ENCODE assay signal across 10 cellular contexts in genomic region chr1:160567858-160568682, GRCh38. TPM values are rescaled to one million over a fixed set of nuclear protein-coding genes. Genes with fewer than 3 reads are reported as not detected.
DNase-seq lines count a peak whose midpoint lies in the region; ATAC-seq, FAIRE-seq and TF ChIP-seq lines count a peak whose summit lies in the region.
"Had no signal": no experiment of that assay in that cellular context is flagged by ENCODE, and none has a peak within 500 bp of the region (broad histone marks: within the 10 kb centered on the region; RNA-seq: fewer than 3 reads in every experiment).

No MANE protein-coding gene starts in this region.

- no peaks in the 10 kb centered on the region for H3K36me3 ChIP-seq in H1 (ENCODE audit: control insufficient read depth in 2 of 4, insufficient read depth in 4 of 4, low read length in 3 of 4)

- WGBS in H1 (ENCODE audit: extremely low coverage in 1 of 2, insufficient coverage in 1 of 2, insufficient read length in 1 of 2, insufficient replicate concordance in 2 of 2, low coverage in 1 of 2, low lambda C conversion rate in 2 of 2, missing lambda C conversion rate in 1 of 2), 2 experiments: 80% methylated on average over 8 of the region's 8 CpGs; no CpG with 5 or more reads in 1 of the 2 experiments

- H3K4me1 ChIP-seq in H1 (replicated peaks in 1 of 4; ENCODE audit: control insufficient read depth in 3 of 4, insufficient read depth in 4 of 4, low read length in 3 of 4): no peaks in the 10 kb centered on the region

- no peak overlapping the region for H2BK15ac ChIP-seq in H1 (ENCODE audit: low read length)

- no peak overlapping the region for H3K9ac ChIP-seq in H1 (replicated peaks in 1 of 4; ENCODE audit: extremely low read depth in 1 of 4, low read depth in 3 of 4, low read length in 3 of 4)

- no peaks in the 10 kb centered on the region for H4K20me1 ChIP-seq in H1 (replicated peaks in 1 of 2; ENCODE audit: control insufficient read depth in 1 of 2, insufficient read depth in 2 of 2, low read length in 2 of 2)

- POLR2A ChIA-PET in H1 (lab: Charles Lee; ENCODE audit: partially characterized antibody): no interaction called here

- FAIRE-seq in H1 (lab: Jason Lieb, UNC): no peak

- no peak for TF ChIP-seq CTCF in H1 (IDR thresholded peaks at IDR 0.05; ENCODE audit: control extremely low read depth in 1 of 3, insufficient read depth in 1 of 3, low read depth in 1 of 3, low read length in 3 of 3)

- H3K4me3 ChIP-seq in H1 (ENCODE audit: extremely low read depth in 1 of 4, insufficient read depth in 2 of 4, low read depth in 3 of 4, low read length in 4 of 4): no peak overlapping the region

- H2BK5ac ChIP-seq in H1 (ENCODE audit: low read depth, low read length): no peak overlapping the region

- peak; percentile 60 for DNase-seq in activated CD4-positive, alpha-beta T cell treated with anti-CD3 and anti-CD28 coated beads, Interleukin-2, amount 50 U/mL, for 1 hour
- DNase-seq in H1 (ENCODE audit: low read depth in 1 of 2, low spot score in 2 of 2): no peak
- DNase-seq in stimulated activated CD8-positive, alpha-beta memory T cell treated with anti-CD3 and anti-CD28 coated beads, Interleukin-7, amount 100 ng/mL, for 4 hours (ENCODE audit: low read depth in 2 of 2): peak; percentile 68 to 77
- DNase-seq in iPS-NIHi11 (ENCODE audit: low spot score): no peak
- no peak for DNase-seq in posterior vena cava (ENCODE audit: low spot score)
- no peak for DNase-seq in NCI-H748 treated with DMSO at 0.1 percent for 48 hours (lab: John Stamatoyannopoulos, UW)
- DNase-seq: IMR-90, left cardiac atrium had no signal

- no peaks in the 10 kb centered on the region for H3K79me1 ChIP-seq in H1 (ENCODE audit: low read depth, low read length)

- H2AK5ac ChIP-seq in H1 (ENCODE audit: low read depth, low read length): no peak overlapping the region

- H2BK20ac ChIP-seq in H1 (ENCODE audit: low read length): 0 out of 2 replicates have a peak overlapping the region, but pooled peaks have one; percentile 44

- H4K91ac ChIP-seq in H1 (replicated peaks; ENCODE audit: insufficient read length, low read length): no peak overlapping the region

- H3K23me2 ChIP-seq in H1 (ENCODE audit: low read depth, low read length): no peaks in the 10 kb centered on the region

- H2BK12ac ChIP-seq in H1 (ENCODE audit: low read depth, low read length): no peak overlapping the region

- no peak overlapping the region for H3K23ac ChIP-seq in H1 (ENCODE audit: insufficient read length)

- no peaks in the 10 kb centered on the region for H3K79me2 ChIP-seq in H1 (ENCODE audit: control insufficient read depth in 1 of 2, insufficient read depth in 2 of 2, low read length in 2 of 2)

- no peak overlapping the region for H3K18ac ChIP-seq in H1 (ENCODE audit: extremely low read depth, low read length)

- no peaks in the 10 kb centered on the region; a peak in 1 of 4 replicates for H3K9me3 ChIP-seq in H1 (ENCODE audit: insufficient read depth in 2 of 2, low read depth in 1 of 2, low read length in 1 of 2)

- 0 out of 2 replicates have a peak overlapping the region, but pooled peaks have one; percentile 55 for H2AFZ ChIP-seq in H1 (ENCODE audit: low read length)

- H3K56ac ChIP-seq in H1 (replicated peaks; ENCODE audit: insufficient read length, low read depth, low read length): no peak overlapping the region

- no peak overlapping the region for H3K4me2 ChIP-seq in H1 (ENCODE audit: insufficient read depth in 1 of 2, low read depth in 2 of 2, low read length in 2 of 2)

- TF ChIP-seq RAD21 in H1 (IDR thresholded peaks at IDR 0.05 in 1 of 2, conservative IDR thresholded peaks at IDR 0.05 in 1 of 2; ENCODE audit: low read depth in 2 of 2, low read length in 2 of 2): no peak

- intact Hi-C loops in posterior vena cava (cut with DNase I): no loop called here

- no peak for TF ChIP-seq POLR2A in H1 (IDR thresholded peaks at IDR 0.05; ENCODE audit: control extremely low read depth in 1 of 2, low read depth in 2 of 2, low read length in 2 of 2)

- ATAC-seq in HG02852 (IDR thresholded peaks at IDR 0.05; ENCODE audit: unreplicated experiment): peak; percentile 74
- ATAC-seq in HG03378 (IDR thresholded peaks at IDR 0.05; ENCODE audit: unreplicated experiment): no peak

- H3K14ac ChIP-seq in H1 (ENCODE audit: insufficient read length): no peak overlapping the region

- no peak overlapping the region for H4K8ac ChIP-seq in H1 (ENCODE audit: extremely low read depth, insufficient read depth, low read length)

- no peak for TF ChIP-seq EP300 in H1 (IDR thresholded peaks at IDR 0.05; ENCODE audit: borderline replicate concordance in 1 of 2, low read depth in 2 of 2, low read length in 2 of 2)

- no peaks in the 10 kb centered on the region for H3K27me3 ChIP-seq in H1 (replicated peaks in 1 of 4; ENCODE audit: control insufficient read depth in 3 of 4, extremely low read depth in 1 of 4, insufficient read depth in 3 of 4, low read length in 3 of 4)

- CTCF ChIA-PET in H1 (lab: Charles Lee; ENCODE audit: partially characterized antibody): no interaction called here

- no peak overlapping the region for H2BK120ac ChIP-seq in H1 (replicated peaks; ENCODE audit: low read depth, low read length)

- no peak overlapping the region for H3K27ac ChIP-seq in H1 (ENCODE audit: low read depth, low read length)

- H4K5ac ChIP-seq in H1 (ENCODE audit: insufficient read length, low read depth, low read length): no peak overlapping the region

- no peak overlapping the region for H3K4ac ChIP-seq in H1 (replicated peaks; ENCODE audit: insufficient read length, low read depth, low read length)

TF ChIP-seq in H1, 55 proteins besides CTCF, POLR2A, EP300 and RAD21:
- TF ChIP-seq TEAD4 (IDR thresholded peaks at IDR 0.05; ENCODE audit: low read depth, low read length) (no peak), BRCA1 (IDR thresholded peaks at IDR 0.05; ENCODE audit: low read depth, low read length) (no peak), CHD1 (IDR thresholded peaks at IDR 0.05; ENCODE audit: low read depth, low read length) (no peak), CREB1 (IDR thresholded peaks at IDR 0.05) (no peak), GTF2F1 (IDR thresholded peaks at IDR 0.05; ENCODE audit: borderline replicate concordance, low read depth, low read length) (no peak), E2F6 (IDR thresholded peaks at IDR 0.05) (no peak), JUN (IDR thresholded peaks at IDR 0.05; ENCODE audit: low read depth, low read length) (no peak), CBX8 (IDR thresholded peaks at IDR 0.05; ENCODE audit: borderline replicate concordance, low read depth, low read length) (no peak), SAP30 (IDR thresholded peaks at IDR 0.05; ENCODE audit: insufficient read depth, insufficient replicate concordance, low read length) (no peak), SUZ12 (IDR thresholded peaks at IDR 0.05; ENCODE audit: low read length) (no peak), PHF8 (conservative IDR thresholded peaks at IDR 0.05; ENCODE audit: low read depth, low read length) (no peak), SIRT6 (IDR thresholded peaks at IDR 0.05; ENCODE audit: low read length) (no peak), TAF1 (IDR thresholded peaks at IDR 0.05; ENCODE audit: low read depth, low read length) (no peak)

RNA-seq across cellular contexts. Expression of gene CD84, which starts 11.2 kb away (rescaled TPM):
- total RNA-seq in H1 (2021; fragmentation: NEBNext Ultra II Directional; extraction: Animal tissue kit (Norgen Biotek cat#: 25700)): not detected in 2 replicates
- polyA plus RNA-seq in H1 (2011; rRNA removed): not detected in 2 replicates
- not detected for polyA plus RNA-seq in H1 (2011; cell fraction: cytosol; rRNA removed)
- polyA plus RNA-seq in H1 (2011; cell fraction: nucleus; rRNA removed): not detected
- polyA plus RNA-seq in H1 (2012, experiment 1 of 2): not detected in 4 replicates
- polyA plus RNA-seq in H1 (2012, experiment 2 of 2): not detected
- polyA plus RNA-seq in H1 (2013, experiment 1 of 2): not detected
- not detected for polyA plus RNA-seq in H1 (2013, experiment 2 of 2)
- not detected in 2 replicates for polyA minus RNA-seq in H1 (2011; rRNA and poly(A)+ RNA removed)
- polyA minus RNA-seq in H1 (2011; cell fraction: cytosol; rRNA and poly(A)+ RNA removed): not detected
- not detected for polyA minus RNA-seq in H1 (2011; cell fraction: nucleus; rRNA and poly(A)+ RNA removed)
- 10 to 100 TPM in 1 of 2 donors, 1 to 10 TPM in 1; 6.9 to 16.8 TPM for total RNA-seq in posterior vena cava
- total RNA-seq: IMR-90 had no signal
- polyA plus RNA-seq: IMR-90 had no signal

RNA-seq across cellular contexts. Expression of gene SLAMF6, which starts 45.0 kb away (rescaled TPM):
- not detected in 2 replicates for total RNA-seq in H1 (2021; fragmentation: NEBNext Ultra II Directional; extraction: Animal tissue kit (Norgen Biotek cat#: 25700))
- polyA plus RNA-seq in H1 (2011; rRNA removed): not detected in 2 replicates
- not detected for polyA plus RNA-seq in H1 (2011; cell fraction: cytosol; rRNA removed)
- not detected for polyA plus RNA-seq in H1 (2011; cell fraction: nucleus; rRNA removed)
- not detected in 4 replicates for polyA plus RNA-seq in H1 (2012, experiment 1 of 2)
- not detected for polyA plus RNA-seq in H1 (2012, experiment 2 of 2)
- polyA plus RNA-seq in H1 (2013, experiment 1 of 2): not detected
- polyA plus RNA-seq in H1 (2013, experiment 2 of 2): not detected
- not detected in 2 replicates for polyA minus RNA-seq in H1 (2011; rRNA and poly(A)+ RNA removed)
- polyA minus RNA-seq in H1 (2011; cell fraction: cytosol; rRNA and poly(A)+ RNA removed): not detected
- polyA minus RNA-seq in H1 (2011; cell fraction: nucleus; rRNA and poly(A)+ RNA removed): not detected
- 1 to 10 TPM in 1 of 2 donors, under 1 TPM in 1; 0.62 to 1.2 TPM for total RNA-seq in posterior vena cava
- total RNA-seq: IMR-90 had no signal
- polyA plus RNA-seq: IMR-90 had no signal

Comparison
In these comparisons a context has a peak if more than half of its experiments do, and no peak if none do; other contexts are left out.
1. DNase-seq: peak in activated CD4-positive, alpha-beta T cell treated with anti-CD3 and anti-CD28 coated beads, Interleukin-2, amount 50 U/mL, for 1 hour (single experiment) and stimulated activated CD8-positive, alpha-beta memory T cell treated with anti-CD3 and anti-CD28 coated beads, Interleukin-7, amount 100 ng/mL, for 4 hours (2 of 2); none in H1 (0 of 2), iPS-NIHi11 (single experiment), posterior vena cava (single experiment) and NCI-H748 treated with DMSO at 0.1 percent for 48 hours (single experiment).